Comparison of ENCODE assay signal across 19 cellular contexts in genomic region chr6:4169028-4169789, GRCh38. TPM values are rescaled to one million over a fixed set of nuclear protein-coding genes. Genes with fewer than 3 reads are reported as not detected.
DNase-seq lines count a peak whose midpoint lies in the region; ATAC-seq, FAIRE-seq and TF ChIP-seq lines count a peak whose summit lies in the region.
"Had no signal": no experiment of that assay in that cellular context is flagged by ENCODE, and none has a peak within 500 bp of the region (broad histone marks: within the 10 kb centered on the region; RNA-seq: fewer than 3 reads in every experiment).

No MANE protein-coding gene starts in this region.

- H3K36me3 ChIP-seq in astrocyte (ENCODE audit: insufficient read depth, low read length) = no peaks in the 10 kb centered on the region
- H3K36me3 ChIP-seq: breast epithelium had no signal

- peak overlapping the region; percentile 28 for H2AFZ ChIP-seq in astrocyte (ENCODE audit: low read depth, low read length)

- ATAC-seq in HG02588 (IDR thresholded peaks at IDR 0.05; ENCODE audit: unreplicated experiment) (no peak), GM21360 (IDR thresholded peaks at IDR 0.05; ENCODE audit: unreplicated experiment) (no peak), HG03175 (IDR thresholded peaks at IDR 0.05; ENCODE audit: unreplicated experiment) (no peak)
- ATAC-seq: foreskin keratinocyte; natural killer cell treated with Interleukin-12 subunit alpha and Interleukin-12 subunit beta and Interleukin-15 and Interleukin-18, amount 100 ng/mL, for 72 hours; Panc1 had no signal

- peak overlapping the region; percentile 30 for H3K4me2 ChIP-seq in astrocyte (ENCODE audit: low read length)

- FAIRE-seq in astrocyte (lab: Jason Lieb, UNC) = no peak

- H3K4me3 ChIP-seq in astrocyte (ENCODE audit: insufficient read depth, low read depth, low read length) (no peak overlapping the region), fibroblast of pulmonary artery (replicated peaks; ENCODE audit: low read depth, low read length) (no peak overlapping the region), foreskin fibroblast (ENCODE audit: low read depth in 1 of 2, low read length in 2 of 2) (no peak overlapping the region)
- H3K4me3 ChIP-seq: breast epithelium had no signal

- H3K4me3 Mint-ChIP-seq in astrocyte (ENCODE audit: unreplicated experiment) = peak overlapping the region; percentile 1
- H3K4me3 Mint-ChIP-seq: immature natural killer cell; natural killer cell treated with Interleukin-12 subunit alpha and Interleukin-12 subunit beta and Interleukin-15 and Interleukin-18, amount 100 ng/mL, for 72 hours had no signal

- TF ChIP-seq CTCF in astrocyte (IDR thresholded peaks at IDR 0.05; ENCODE audit: insufficient read depth, low read depth, low read length) (no peak), fibroblast of pulmonary artery (IDR thresholded peaks at IDR 0.05; ENCODE audit: low read length, missing control alignments) (no peak), foreskin fibroblast (IDR thresholded peaks at IDR 0.05; ENCODE audit: low read depth, low read length) (no peak)

- no peaks in the 10 kb centered on the region for H4K20me1 ChIP-seq in astrocyte (ENCODE audit: insufficient read depth, low read length)

- peaks cover 5% of the 10 kb centered on the region for H3K4me1 Mint-ChIP-seq in astrocyte (ENCODE audit: low read depth, unreplicated experiment)
- H3K4me1 Mint-ChIP-seq: immature natural killer cell had no signal

- no peaks in the 10 kb centered on the region for H3K9me3 ChIP-seq in astrocyte (ENCODE audit: insufficient read depth, low read depth, low read length)
- H3K9me3 ChIP-seq: breast epithelium had no signal

- H3K9me3 Mint-ChIP-seq in astrocyte (ENCODE audit: unreplicated experiment) = peaks cover 5% of the 10 kb centered on the region
- H3K9me3 Mint-ChIP-seq: natural killer cell treated with Interleukin-12 subunit alpha and Interleukin-12 subunit beta and Interleukin-15 and Interleukin-18, amount 100 ng/mL, for 72 hours had no signal

- H3K27ac ChIP-seq in astrocyte (ENCODE audit: low read depth, low read length) = no peak overlapping the region
- H3K27ac ChIP-seq: foreskin keratinocyte had no signal

- no peaks in the 10 kb centered on the region for H3K4me1 ChIP-seq in astrocyte (ENCODE audit: insufficient read depth, low read length)
- H3K4me1 ChIP-seq: breast epithelium, foreskin keratinocyte had no signal

- no peaks in the 10 kb centered on the region for H3K79me2 ChIP-seq in astrocyte (ENCODE audit: insufficient read depth, low read length)

- H3K27me3 Mint-ChIP-seq in astrocyte (ENCODE audit: low read depth, unreplicated experiment) = peaks cover 3% of the 10 kb centered on the region

- H3K9ac ChIP-seq in astrocyte (ENCODE audit: low read length) = no peak overlapping the region

- peaks cover 1% of the 10 kb centered on the region for H3K36me3 Mint-ChIP-seq in astrocyte (ENCODE audit: low read depth, unreplicated experiment)
- H3K36me3 Mint-ChIP-seq: immature natural killer cell; natural killer cell treated with Interleukin-12 subunit alpha and Interleukin-12 subunit beta and Interleukin-15 and Interleukin-18, amount 100 ng/mL, for 72 hours had no signal

- H3K27me3 ChIP-seq in astrocyte (ENCODE audit: insufficient read depth, low read length) = no peaks in the 10 kb centered on the region
- H3K27me3 ChIP-seq: breast epithelium, foreskin keratinocyte had no signal

- H3K27ac Mint-ChIP-seq in astrocyte (ENCODE audit: unreplicated experiment) = no peak overlapping the region
- H3K27ac Mint-ChIP-seq: immature natural killer cell; natural killer cell treated with Interleukin-12 subunit alpha and Interleukin-12 subunit beta and Interleukin-15 and Interleukin-18, amount 100 ng/mL, for 72 hours had no signal

- DNase-seq in GM03348 (ENCODE audit: low spot score) = peak; percentile 35
- DNase-seq in astrocyte (ENCODE audit: low read depth) = peak; percentile 14
- DNase-seq in fibroblast of pulmonary artery (ENCODE audit: low read depth) = peak; percentile 32
- peak; percentile 8 for DNase-seq in pons (ENCODE audit: low spot score)
- DNase-seq in foreskin fibroblast = no peak
- DNase-seq: activated CD4-positive, alpha-beta T cell treated with anti-CD3 and anti-CD28 coated beads for 48 hours; activated naive CD4-positive, alpha-beta T cell treated with Interleukin-2 at 50 U/mL for 16 hours; activated T-cell treated with anti-CD3 and anti-CD28 coated beads for 4 hours; AML-193; foreskin keratinocyte; immature natural killer cell; NCI-H1092; NCI-H82 had no signal

RNA-seq across cellular contexts. Expression of gene ECI2, which starts 33.8 kb away (rescaled TPM):
- total RNA-seq in astrocyte = 52.5 and 54.5 TPM in 2 replicates

Comparison
In these comparisons a context has a peak if more than half of its experiments do, and no peak if none do; other contexts are left out.
1. DNase-seq: peak in GM03348 (single experiment), astrocyte (single experiment), fibroblast of pulmonary artery (single experiment) and pons (single experiment); none in foreskin fibroblast (0 of 2).